ENCODE assay signal across 1 cellular context in the genomic region with DNA sequence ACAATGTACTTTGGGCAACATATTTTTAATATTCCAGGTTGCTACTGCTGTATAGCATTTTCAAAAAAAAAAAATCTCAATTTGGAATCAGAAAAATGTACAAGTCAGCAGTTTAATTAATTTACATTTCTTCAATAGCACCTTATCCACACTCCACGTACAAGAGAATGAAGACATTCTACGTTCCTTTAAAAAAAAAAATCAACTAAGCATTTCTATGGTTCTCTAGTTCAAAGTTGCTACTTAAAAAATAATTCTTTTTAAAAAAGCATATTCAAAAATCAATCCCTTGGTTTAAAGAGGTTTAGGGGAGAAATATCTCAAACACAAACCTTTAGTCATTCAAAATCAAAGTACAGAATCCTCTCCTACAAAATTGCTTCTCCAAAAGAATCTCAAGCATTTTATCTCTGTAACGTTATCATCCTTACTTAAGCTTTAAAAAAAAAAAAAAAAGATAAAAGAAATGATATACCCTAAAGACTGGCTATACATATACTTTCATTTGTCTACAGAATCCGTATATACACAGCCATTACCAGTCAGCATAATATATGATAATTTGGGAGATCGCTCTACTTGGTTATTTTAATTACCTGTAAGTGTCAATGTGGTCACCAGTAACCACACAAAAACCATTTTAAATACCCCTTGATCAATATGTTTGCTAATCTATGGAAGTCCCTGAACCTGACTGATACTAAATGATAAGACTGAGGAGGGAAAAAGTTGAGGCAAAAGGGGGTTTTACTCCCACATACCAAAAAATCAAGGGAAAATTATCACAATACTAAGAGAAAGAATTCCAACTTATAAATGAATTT.
TF ChIP-seq lines count a peak whose summit lies in the region.

No MANE protein-coding gene starts in this region.

TF ChIP-seq in IMR-90, 13 proteins besides CTCF, POLR2A, EP300 and RAD21:
- no peak for TF ChIP-seq RCOR1 (IDR thresholded peaks at IDR 0.05; ENCODE audit: insufficient replicate concordance, low read length)
- peak; percentile 85 for TF ChIP-seq MAFK (IDR thresholded peaks at IDR 0.05; ENCODE audit: low read depth, low read length)
